ENCODE assay signal across 8 cellular contexts in genomic region chr16:72092832-72093447, GRCh38. TPM values are rescaled to one million over a fixed set of nuclear protein-coding genes. Genes with fewer than 3 reads are reported as not detected.
DNase-seq lines count a peak whose midpoint lies in the region; ATAC-seq, FAIRE-seq and TF ChIP-seq lines count a peak whose summit lies in the region.

No MANE protein-coding gene starts in this region.

- H3K27ac Mint-ChIP-seq in activated CD4-positive, alpha-beta T cell treated with anti-CD3 and anti-CD28 coated beads, Interleukin-2, amount 10 ng/mL, durations not matched to agents 7 days and 5 days: peak overlapping the region; percentile 98

- H3K27me3 ChIP-seq in PC-3 (ENCODE audit: low read length): no peaks in the 10 kb centered on the region
- no peaks in the 10 kb centered on the region for H3K27me3 ChIP-seq in colonic mucosa
- peaks cover 0 to 4% of the 10 kb centered on the region in 2 experiments; a peak in 1 of 5 replicates for H3K27me3 ChIP-seq in HepG2 (ENCODE audit: control insufficient read depth in 1 of 2, insufficient read depth in 2 of 2, low read length in 2 of 2)
- H3K27me3 ChIP-seq in testis: no peaks in the 10 kb centered on the region

- H3K36me3 ChIP-seq in PC-3 (ENCODE audit: low read depth, low read length) (peaks cover 27% of the 10 kb centered on the region; the same call in 1 of the 2 replicates), colonic mucosa (peaks cover 11% of the 10 kb centered on the region), HepG2 (replicated peaks in 1 of 2; ENCODE audit: control insufficient read depth in 1 of 2, insufficient read depth in 2 of 2, low read length in 2 of 2) (peaks cover 21 to 48% of the 10 kb centered on the region in 2 experiments), testis (ENCODE audit: low read depth, missing control alignments) (no peaks in the 10 kb centered on the region)

- H3K4me1 ChIP-seq in PC-3 (ENCODE audit: insufficient read depth, low read length): peaks cover 12% of the 10 kb centered on the region; the same call in 1 of the 2 replicates
- peaks cover 11% of the 10 kb centered on the region for H3K4me1 ChIP-seq in colonic mucosa
- H3K4me1 ChIP-seq in HepG2 (ENCODE audit: insufficient read depth, low read length): peaks cover 54% of the 10 kb centered on the region
- H3K4me1 ChIP-seq in testis: peaks cover 23% of the 10 kb centered on the region

- BruUV-seq in PC-3 (replicated peaks; lab: Mats Ljungman, UMichigan) (TSS peak; percentile 51), HepG2 (replicated peaks; lab: Mats Ljungman, UMichigan) (TSS peak; percentile 49)

- in situ Hi-C loops in HepG2 (cut with HindIII; ENCODE audit: extremely low pct_ligation_motif_present, low pct_unique_long_range_greater_than_20kb): no loop called here

- H3K9ac ChIP-seq in PC-3 (ENCODE audit: low read length) (peak overlapping the region; percentile 85), colonic mucosa (ENCODE audit: low read depth in 2 of 2, low read length in 2 of 2) (peak overlapping the region; percentile 79 to 94), HepG2 (ENCODE audit: insufficient read depth, low read depth, low read length) (peak overlapping the region; percentile 92)

- 1% methylated on average over 22 of the region's 22 CpGs for WGBS in HepG2 (ENCODE audit: low lambda C conversion rate)
- 0 to 1% methylated on average over 22 of the region's 22 CpGs for WGBS in testis, 2 donors

- TF ChIP-seq POLR2A in HepG2 (IDR thresholded peaks at IDR 0.05; ENCODE audit: insufficient read depth in 1 of 2, low read depth in 2 of 2, low read length in 2 of 2) (no peak), testis (IDR thresholded peaks at IDR 0.05) (no peak)

- DNase-seq in activated CD4-positive, alpha-beta T cell treated with anti-CD3 and anti-CD28 coated beads, Interleukin-2, amount 10 ng/mL, durations not matched to agents 7 days and 5 days: no peak
- no peak for DNase-seq in activated CD4-positive, alpha-beta T cell treated with anti-CD3 and anti-CD28 coated beads, Interleukin-2, amount 50 U/mL, for 4 hours
- peak; percentile 63 for DNase-seq in PC-3
- peak; percentile 44 for DNase-seq in colonic mucosa
- peak; percentile 63 for DNase-seq in HepG2 (ENCODE audit: low spot score)
- peak; percentile 58 for DNase-seq in testis
- DNase-seq in NCI-H1105 (lab: John Stamatoyannopoulos, UW): no peak
- DNase-seq in MV-4-11 (lab: John Stamatoyannopoulos, UW): no peak

- POLR2A ChIA-PET in activated CD4-positive, alpha-beta T cell treated with anti-CD3 and anti-CD28 coated beads, Interleukin-2, amount 10 ng/mL, durations not matched to agents 7 days and 5 days (lab: Charles Lee): no interaction called here
- POLR2A ChIA-PET in PC-3 (lab: Charles Lee; ENCODE audit: unreplicated experiment): interaction anchor here (0.6 kb wide), 2 partner anchors 169 to 240 kb away, joined by 4 to 15 read pairs; no protein-coding TSS in a partner anchor
- POLR2A ChIA-PET in HepG2 (lab: Yijun Ruan, JAX): interaction anchor here (0.6 to 4.7 kb wide), 22 partner anchors 9 to 284 kb away, joined by 3 to 51 read pairs (median 5); partner anchors contain the start of genes AP1G1, HP, HPR and IST1

- TF ChIP-seq RAD21 in HepG2 (CRISPR knock-in tag; IDR thresholded peaks at IDR 0.05): no peak

- H3K27me3 Mint-ChIP-seq in activated CD4-positive, alpha-beta T cell treated with anti-CD3 and anti-CD28 coated beads, Interleukin-2, amount 10 ng/mL, durations not matched to agents 7 days and 5 days: no peaks in the 10 kb centered on the region

- H3K4me3 ChIP-seq in PC-3 (ENCODE audit: low read length) (peak overlapping the region; percentile 92), colonic mucosa (peak overlapping the region; percentile 90), HepG2 (replicated peaks in 1 of 3; ENCODE audit: insufficient read depth in 1 of 3, low read depth in 2 of 3, low read length in 3 of 3) (peak overlapping the region; percentile 98 to 100 (median 98)), testis (peak overlapping the region; percentile 78 to 91)

- CTCF ChIA-PET in activated CD4-positive, alpha-beta T cell treated with anti-CD3 and anti-CD28 coated beads, Interleukin-2, amount 10 ng/mL, durations not matched to agents 7 days and 5 days (lab: Charles Lee): interaction anchor here (0.6 to 1.7 kb wide), 5 partner anchors 9 to 528 kb away, joined by 3 to 4 read pairs (median 3); no protein-coding TSS in a partner anchor
- CTCF ChIA-PET in PC-3 (lab: Charles Lee) (interaction anchor here (0.8 kb wide), 1 partner anchor 131 kb away, joined by 3 read pairs; no protein-coding TSS in a partner anchor), HepG2 (lab: Yijun Ruan, JAX; ENCODE audit: low intra/inter-chr PET ratio, low total read pairs) (interaction anchor here (0.8 kb wide), 1 partner anchor 26 kb away, joined by 3 read pairs; no protein-coding TSS in a partner anchor)

- no peak overlapping the region for H3K27ac ChIP-seq in PC-3 (ENCODE audit: low read length)
- peak overlapping the region; percentile 82 for H3K27ac ChIP-seq in colonic mucosa
- peak overlapping the region; percentile 88 for H3K27ac ChIP-seq in HepG2 (ENCODE audit: extremely low read length, insufficient read depth, low read length)
- peak overlapping the region; percentile 91 to 94 for H3K27ac ChIP-seq in testis

- TF ChIP-seq CTCF in PC-3 (conservative IDR thresholded peaks at IDR 0.05; ENCODE audit: low read depth, low read length): no peak
- no peak for TF ChIP-seq CTCF in colonic mucosa (IDR thresholded peaks at IDR 0.05)
- TF ChIP-seq CTCF in HepG2 (CRISPR knock-in tag; IDR thresholded peaks at IDR 0.05): no peak
- no peak for TF ChIP-seq CTCF in testis (IDR thresholded peaks at IDR 0.05)

- H3K79me2 ChIP-seq in PC-3 (ENCODE audit: low read length): peaks cover 55% of the 10 kb centered on the region
- peaks cover 75% of the 10 kb centered on the region for H3K79me2 ChIP-seq in HepG2 (ENCODE audit: insufficient read depth, low read length)

- H2AFZ ChIP-seq in PC-3 (ENCODE audit: low read length) (peak overlapping the region; percentile 97), HepG2 (ENCODE audit: low read length) (no peak overlapping the region)

- H3K4me1 Mint-ChIP-seq in activated CD4-positive, alpha-beta T cell treated with anti-CD3 and anti-CD28 coated beads, Interleukin-2, amount 10 ng/mL, durations not matched to agents 7 days and 5 days: peaks cover 39% of the 10 kb centered on the region

- no peaks in the 10 kb centered on the region for H3K9me3 Mint-ChIP-seq in activated CD4-positive, alpha-beta T cell treated with anti-CD3 and anti-CD28 coated beads, Interleukin-2, amount 10 ng/mL, durations not matched to agents 7 days and 5 days

- TF ChIP-seq EP300 in HepG2 (IDR thresholded peaks at IDR 0.05; ENCODE audit: low read depth in 2 of 2, low read length in 2 of 2) (no peak), HepG2 (CRISPR knock-in tag; IDR thresholded peaks at IDR 0.05; ENCODE audit: borderline replicate concordance) (no peak)

- FAIRE-seq in HepG2 (lab: Jason Lieb, UNC): no peak

- peaks cover 36% of the 10 kb centered on the region for H3K36me3 Mint-ChIP-seq in activated CD4-positive, alpha-beta T cell treated with anti-CD3 and anti-CD28 coated beads, Interleukin-2, amount 10 ng/mL, durations not matched to agents 7 days and 5 days (ENCODE audit: low read depth)

- H3K9me3 ChIP-seq in PC-3 (ENCODE audit: low read length) (no peaks in the 10 kb centered on the region), colonic mucosa (no peaks in the 10 kb centered on the region), HepG2 (ENCODE audit: low read length) (no peaks in the 10 kb centered on the region), testis (no peaks in the 10 kb centered on the region)

- H3K4me2 ChIP-seq in PC-3 (ENCODE audit: low read length) (peak overlapping the region; percentile 86), HepG2 (ENCODE audit: low read depth, low read length) (peak overlapping the region; percentile 91)

- H3K4me3 Mint-ChIP-seq in activated CD4-positive, alpha-beta T cell treated with anti-CD3 and anti-CD28 coated beads, Interleukin-2, amount 10 ng/mL, durations not matched to agents 7 days and 5 days: peak overlapping the region; percentile 97

- no peaks in the 10 kb centered on the region for H3K9me2 ChIP-seq in PC-3 (replicated peaks; ENCODE audit: low read length)

- ATAC-seq in PC-3 (peak; percentile 52), HepG2 (peak; percentile 49)

- intact Hi-C loops in PC-3 (cut with micrococcal nuclease) (loop anchor here (5.0 to 10.0 kb wide), 2 partner anchors 88 to 201 kb away; partner anchors contain the start of genes DHODH and PKD1L3), colonic mucosa (cut with DNase I) (loop anchor here (5.0 kb wide), 1 partner anchor 81 kb away; no protein-coding TSS in a partner anchor), HepG2 (cut with micrococcal nuclease; ENCODE audit: unreplicated experiment) (loop anchor here (1.0 kb wide), 4 partner anchors 11 to 198 kb away; partner anchors contain the start of genes DHODH and IST1), testis (cut with DNase I; ENCODE audit: low total_unique reads) (no loop called here)

- H3F3A ChIP-seq in PC-3 (ENCODE audit: low read length, unreplicated experiment): no peaks in the 10 kb centered on the region

- no peaks in the 10 kb centered on the region for H4K20me1 ChIP-seq in PC-3 (ENCODE audit: low read length)
- H4K20me1 ChIP-seq in HepG2 (ENCODE audit: insufficient read depth, low read length): no peaks in the 10 kb centered on the region; the same call in none of the 2 replicates

RNA-seq across cellular contexts. Expression of gene TXNL4B, which starts 0.5 kb away (rescaled TPM):
- 10 to 100 TPM; 14.8 to 16.0 TPM for total RNA-seq in activated CD4-positive, alpha-beta T cell treated with anti-CD3 and anti-CD28 coated beads, Interleukin-2, amount 10 ng/mL, durations not matched to agents 7 days and 5 days
- total RNA-seq in PC-3 (2014; rRNA removed) (7.9 and 9.6 TPM in 2 replicates), colonic mucosa (10 to 100 TPM; 10.1 to 13.7 TPM), HepG2 (2016; rRNA removed; fragmentation: Illumina TruSeq; extraction: Trizol) (18.3 and 24.4 TPM in 2 replicates), testis (10 to 100 TPM; 37.9 to 41.1 TPM)
- 9.5 and 11.8 TPM in 2 replicates for total RNA-seq in HepG2 (2016; cell fraction: cytosol; rRNA removed; fragmentation: Illumina TruSeq; extraction: Trizol; ENCODE audit: low read depth)
- 18.8 and 30.9 TPM in 2 replicates for total RNA-seq in HepG2 (2016; cell fraction: insoluble cytoplasmic fraction; rRNA removed; fragmentation: Illumina TruSeq; extraction: Trizol)
- 8.7 and 9.5 TPM in 2 replicates for total RNA-seq in HepG2 (2016; cell fraction: membrane; rRNA removed; fragmentation: Illumina TruSeq; extraction: Trizol)
- 9.0 and 14.7 TPM in 2 replicates for total RNA-seq in HepG2 (2016; cell fraction: nucleus; rRNA removed; fragmentation: Illumina TruSeq; extraction: Trizol)
- polyA plus RNA-seq in HepG2 (2011; rRNA removed) (14.5 and 17.4 TPM in 2 replicates), testis (ENCODE audit: insufficient read depth, low read depth, low replicate concordance) (30.9 TPM)
- polyA plus RNA-seq in HepG2 (2011; cell fraction: cytosol; rRNA removed): 11.2 and 14.4 TPM in 2 replicates
- 7.1 and 10.1 TPM in 2 replicates for polyA plus RNA-seq in HepG2 (2011; cell fraction: nucleus; rRNA removed)
- 11.4 and 16.0 TPM in 2 replicates for polyA plus RNA-seq in HepG2 (2012)
- 3.8 and 4.9 TPM in 2 replicates for polyA plus RNA-seq in HepG2 (2016; cell fraction: cytosol; fragmentation: Illumina TruSeq; extraction: Trizol; ENCODE audit: low read depth)
- polyA plus RNA-seq in HepG2 (2016; cell fraction: insoluble cytoplasmic fraction; fragmentation: Illumina TruSeq; extraction: Trizol; ENCODE audit: low read depth): 23.9 and 29.5 TPM in 2 replicates
- 7.5 TPM in 2 replicates for polyA plus RNA-seq in HepG2 (2016; cell fraction: membrane; fragmentation: Illumina TruSeq; extraction: Trizol; ENCODE audit: low read depth)
- 18.3 and 20.5 TPM in 2 replicates for polyA plus RNA-seq in HepG2 (2016; cell fraction: nucleus; fragmentation: Illumina TruSeq; extraction: Trizol; ENCODE audit: insufficient read depth, low read depth)
- 4.6 and 8.0 TPM in 2 replicates for polyA minus RNA-seq in HepG2 (2011; rRNA and poly(A)+ RNA removed; ENCODE audit: low replicate concordance)
- 5.5 and 5.8 TPM in 2 replicates for polyA minus RNA-seq in HepG2 (2011; cell fraction: cytosol; rRNA and poly(A)+ RNA removed)
- 8.6 and 11.6 TPM in 2 replicates for polyA minus RNA-seq in HepG2 (2011; cell fraction: nucleus; rRNA and poly(A)+ RNA removed)

RNA-seq across cellular contexts. Expression of gene DHX38, which starts 0.7 kb away (rescaled TPM):
- 10 to 100 TPM; 67.5 to 82.3 TPM for total RNA-seq in activated CD4-positive, alpha-beta T cell treated with anti-CD3 and anti-CD28 coated beads, Interleukin-2, amount 10 ng/mL, durations not matched to agents 7 days and 5 days
- 61.2 and 78.6 TPM in 2 replicates for total RNA-seq in PC-3 (2014; rRNA removed)
- total RNA-seq in colonic mucosa: 10 to 100 TPM; 41.7 to 79.3 TPM
- 58.9 and 85.9 TPM in 2 replicates for total RNA-seq in HepG2 (2016; rRNA removed; fragmentation: Illumina TruSeq; extraction: Trizol)
- total RNA-seq in HepG2 (2016; cell fraction: cytosol; rRNA removed; fragmentation: Illumina TruSeq; extraction: Trizol; ENCODE audit: low read depth): 14.5 and 15.5 TPM in 2 replicates
- 48.6 and 86.7 TPM in 2 replicates for total RNA-seq in HepG2 (2016; cell fraction: insoluble cytoplasmic fraction; rRNA removed; fragmentation: Illumina TruSeq; extraction: Trizol)
- total RNA-seq in HepG2 (2016; cell fraction: membrane; rRNA removed; fragmentation: Illumina TruSeq; extraction: Trizol): 21.7 and 23.0 TPM in 2 replicates
- total RNA-seq in HepG2 (2016; cell fraction: nucleus; rRNA removed; fragmentation: Illumina TruSeq; extraction: Trizol): 82.9 and 85.2 TPM in 2 replicates
- polyA plus RNA-seq in HepG2 (2011; rRNA removed): 54.4 and 57.8 TPM in 2 replicates
- polyA plus RNA-seq in HepG2 (2011; cell fraction: cytosol; rRNA removed): 33.6 and 46.3 TPM in 2 replicates
- polyA plus RNA-seq in HepG2 (2011; cell fraction: nucleus; rRNA removed): 245 and 273 TPM in 2 replicates
- 54.2 and 64.4 TPM in 2 replicates for polyA plus RNA-seq in HepG2 (2012)
- polyA plus RNA-seq in HepG2 (2016; cell fraction: cytosol; fragmentation: Illumina TruSeq; extraction: Trizol; ENCODE audit: low read depth): 4.0 and 4.3 TPM in 2 replicates
- 40.9 and 48.3 TPM in 2 replicates for polyA plus RNA-seq in HepG2 (2016; cell fraction: insoluble cytoplasmic fraction; fragmentation: Illumina TruSeq; extraction: Trizol; ENCODE audit: low read depth)
- polyA plus RNA-seq in HepG2 (2016; cell fraction: membrane; fragmentation: Illumina TruSeq; extraction: Trizol; ENCODE audit: low read depth): 7.3 and 10.2 TPM in 2 replicates
- 193 and 204 TPM in 2 replicates for polyA plus RNA-seq in HepG2 (2016; cell fraction: nucleus; fragmentation: Illumina TruSeq; extraction: Trizol; ENCODE audit: insufficient read depth, low read depth)
- 86.4 and 115 TPM in 2 replicates for polyA minus RNA-seq in HepG2 (2011; rRNA and poly(A)+ RNA removed; ENCODE audit: low replicate concordance)
- polyA minus RNA-seq in HepG2 (2011; cell fraction: cytosol; rRNA and poly(A)+ RNA removed): 47.6 and 64.3 TPM in 2 replicates
- 89.3 and 93.6 TPM in 2 replicates for polyA minus RNA-seq in HepG2 (2011; cell fraction: nucleus; rRNA and poly(A)+ RNA removed)
- 100 to 1,000 TPM in 1 of 2 donors, 10 to 100 TPM in 1; 95.0 to 102 TPM for total RNA-seq in testis
- polyA plus RNA-seq in testis (ENCODE audit: insufficient read depth, low read depth, low replicate concordance): 64.5 TPM

RNA-seq across cellular contexts. Expression of gene HPR, which starts 29.9 kb away (rescaled TPM):
- not detected for total RNA-seq in activated CD4-positive, alpha-beta T cell treated with anti-CD3 and anti-CD28 coated beads, Interleukin-2, amount 10 ng/mL, durations not matched to agents 7 days and 5 days
- total RNA-seq in PC-3 (2014; rRNA removed): not detected in 2 replicates
- total RNA-seq in colonic mucosa: under 1 TPM in 1 of 2 donors, not detected in 1; 0.69 TPM
- total RNA-seq in HepG2 (2016; rRNA removed; fragmentation: Illumina TruSeq; extraction: Trizol): 29.5 and 50.5 TPM in 2 replicates
- 12.5 and 12.9 TPM in 2 replicates for total RNA-seq in HepG2 (2016; cell fraction: cytosol; rRNA removed; fragmentation: Illumina TruSeq; extraction: Trizol; ENCODE audit: low read depth)
- 30.8 and 52.5 TPM in 2 replicates for total RNA-seq in HepG2 (2016; cell fraction: insoluble cytoplasmic fraction; rRNA removed; fragmentation: Illumina TruSeq; extraction: Trizol)
- total RNA-seq in HepG2 (2016; cell fraction: membrane; rRNA removed; fragmentation: Illumina TruSeq; extraction: Trizol): 17.8 and 19.1 TPM in 2 replicates
- total RNA-seq in HepG2 (2016; cell fraction: nucleus; rRNA removed; fragmentation: Illumina TruSeq; extraction: Trizol): 41.5 and 48.6 TPM in 2 replicates
- polyA plus RNA-seq in HepG2 (2011; rRNA removed): 107 and 123 TPM in 2 replicates
- polyA plus RNA-seq in HepG2 (2011; cell fraction: cytosol; rRNA removed): 94.0 and 130 TPM in 2 replicates
- 62.2 and 82.7 TPM in 2 replicates for polyA plus RNA-seq in HepG2 (2011; cell fraction: nucleus; rRNA removed)
- polyA plus RNA-seq in HepG2 (2012): 33.5 and 49.7 TPM in 2 replicates
- 10.7 and 12.1 TPM in 2 replicates for polyA plus RNA-seq in HepG2 (2016; cell fraction: cytosol; fragmentation: Illumina TruSeq; extraction: Trizol; ENCODE audit: low read depth)
- polyA plus RNA-seq in HepG2 (2016; cell fraction: insoluble cytoplasmic fraction; fragmentation: Illumina TruSeq; extraction: Trizol; ENCODE audit: low read depth): 25.0 and 25.5 TPM in 2 replicates
- 10.2 and 13.0 TPM in 2 replicates for polyA plus RNA-seq in HepG2 (2016; cell fraction: membrane; fragmentation: Illumina TruSeq; extraction: Trizol; ENCODE audit: low read depth)
- polyA plus RNA-seq in HepG2 (2016; cell fraction: nucleus; fragmentation: Illumina TruSeq; extraction: Trizol; ENCODE audit: insufficient read depth, low read depth): 77.3 and 85.6 TPM in 2 replicates
- 45.3 TPM in 1 of 2 replicates, not detected in the other for polyA minus RNA-seq in HepG2 (2011; rRNA and poly(A)+ RNA removed; ENCODE audit: low replicate concordance)
- polyA minus RNA-seq in HepG2 (2011; cell fraction: cytosol; rRNA and poly(A)+ RNA removed): 27.7 and 38.2 TPM in 2 replicates
- 22.4 and 28.3 TPM in 2 replicates for polyA minus RNA-seq in HepG2 (2011; cell fraction: nucleus; rRNA and poly(A)+ RNA removed)
- 1 to 10 TPM; 2.4 to 2.5 TPM for total RNA-seq in testis
- polyA plus RNA-seq in testis (ENCODE audit: insufficient read depth, low read depth, low replicate concordance): 1.8 TPM

RNA-seq across cellular contexts. Expression of gene HP, which starts 38.6 kb away (rescaled TPM):
- not detected for total RNA-seq in activated CD4-positive, alpha-beta T cell treated with anti-CD3 and anti-CD28 coated beads, Interleukin-2, amount 10 ng/mL, durations not matched to agents 7 days and 5 days
- total RNA-seq in PC-3 (2014; rRNA removed) (not detected in 2 replicates), colonic mucosa (10 to 100 TPM in 1 of 2 donors, 1 to 10 TPM in 1; 5.7 to 27.6 TPM), HepG2 (2016; rRNA removed; fragmentation: Illumina TruSeq; extraction: Trizol) (204 and 387 TPM in 2 replicates), testis (under 1 TPM in 1 of 2 donors, not detected in 1; 0.25 TPM)
- 101 and 104 TPM in 2 replicates for total RNA-seq in HepG2 (2016; cell fraction: cytosol; rRNA removed; fragmentation: Illumina TruSeq; extraction: Trizol; ENCODE audit: low read depth)
- 212 and 406 TPM in 2 replicates for total RNA-seq in HepG2 (2016; cell fraction: insoluble cytoplasmic fraction; rRNA removed; fragmentation: Illumina TruSeq; extraction: Trizol)
- 87.2 and 95.2 TPM in 2 replicates for total RNA-seq in HepG2 (2016; cell fraction: membrane; rRNA removed; fragmentation: Illumina TruSeq; extraction: Trizol)
- 285 and 296 TPM in 2 replicates for total RNA-seq in HepG2 (2016; cell fraction: nucleus; rRNA removed; fragmentation: Illumina TruSeq; extraction: Trizol)
- polyA plus RNA-seq in HepG2 (2011; rRNA removed) (524 and 697 TPM in 2 replicates), testis (ENCODE audit: insufficient read depth, low read depth, low replicate concordance) (35.1 TPM)
- polyA plus RNA-seq in HepG2 (2011; cell fraction: cytosol; rRNA removed): 453 and 910 TPM in 2 replicates
- polyA plus RNA-seq in HepG2 (2011; cell fraction: nucleus; rRNA removed): 156 and 249 TPM in 2 replicates
- polyA plus RNA-seq in HepG2 (2012): 146 and 552 TPM in 2 replicates
- polyA plus RNA-seq in HepG2 (2016; cell fraction: cytosol; fragmentation: Illumina TruSeq; extraction: Trizol; ENCODE audit: low read depth): 90.8 and 96.3 TPM in 2 replicates
- 197 and 222 TPM in 2 replicates for polyA plus RNA-seq in HepG2 (2016; cell fraction: insoluble cytoplasmic fraction; fragmentation: Illumina TruSeq; extraction: Trizol; ENCODE audit: low read depth)
- 71.5 and 78.8 TPM in 2 replicates for polyA plus RNA-seq in HepG2 (2016; cell fraction: membrane; fragmentation: Illumina TruSeq; extraction: Trizol; ENCODE audit: low read depth)
- 495 and 512 TPM in 2 replicates for polyA plus RNA-seq in HepG2 (2016; cell fraction: nucleus; fragmentation: Illumina TruSeq; extraction: Trizol; ENCODE audit: insufficient read depth, low read depth)
- 0.77 and 754 TPM in 2 replicates for polyA minus RNA-seq in HepG2 (2011; rRNA and poly(A)+ RNA removed; ENCODE audit: low replicate concordance)
- 250 and 368 TPM in 2 replicates for polyA minus RNA-seq in HepG2 (2011; cell fraction: cytosol; rRNA and poly(A)+ RNA removed)
- polyA minus RNA-seq in HepG2 (2011; cell fraction: nucleus; rRNA and poly(A)+ RNA removed): 79.4 and 147 TPM in 2 replicates

Comparison
In these comparisons a context has a peak if more than half of its experiments do, and no peak if none do; other contexts are left out.
1. DNase-seq: peak in PC-3 (single experiment), colonic mucosa (single experiment), HepG2 (single experiment) and testis (single experiment); none in activated CD4-positive, alpha-beta T cell treated with anti-CD3 and anti-CD28 coated beads, Interleukin-2, amount 10 ng/mL, durations not matched to agents 7 days and 5 days (single experiment), activated CD4-positive, alpha-beta T cell treated with anti-CD3 and anti-CD28 coated beads, Interleukin-2, amount 50 U/mL, for 4 hours (0 of 2), NCI-H1105 (single experiment) and MV-4-11 (single experiment).
2. Peak in every context shown above with its lines, with median percentiles within 50 percentile points of each other: H3K4me3 ChIP-seq and H3K9ac ChIP-seq.